17 cellular contexts compared by ENCODE assay signal in the genomic region with DNA sequence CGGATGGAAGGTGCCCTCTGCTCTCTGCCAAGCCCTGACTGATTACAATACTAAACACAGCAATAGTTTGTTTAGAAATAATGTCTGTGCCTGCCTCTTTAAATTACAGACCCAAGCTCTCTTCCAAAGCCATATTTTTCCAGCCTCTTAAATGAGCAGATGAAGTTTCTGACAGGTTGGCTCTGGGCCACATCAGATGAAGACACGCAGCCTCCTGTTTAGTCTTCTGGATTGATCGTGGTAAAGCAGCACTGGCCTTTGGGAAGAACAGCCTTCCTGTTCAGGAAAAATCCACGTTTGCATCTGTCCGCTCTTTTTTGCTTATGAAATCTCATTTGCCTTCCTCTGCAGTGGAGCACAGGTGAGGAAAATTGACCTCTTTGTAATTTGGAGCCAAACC.
DNase-seq lines count a peak whose midpoint lies in the region; ATAC-seq and TF ChIP-seq lines count a peak whose summit lies in the region.
"Had no signal": no experiment of that assay in that cellular context is flagged by ENCODE, and none has a peak within 500 bp of the region (broad histone marks: within the 10 kb centered on the region; RNA-seq: fewer than 3 reads in every experiment).

No MANE protein-coding gene starts in this region.

- H3K4me2 ChIP-seq in SK-N-SH: no peak overlapping the region
- H3K4me2 ChIP-seq: A549, PC-9 had no signal

- no peaks in the 10 kb centered on the region for H3K27me3 ChIP-seq in SK-N-SH (ENCODE audit: insufficient read depth)

- TF ChIP-seq EP300 in SK-N-SH (IDR thresholded peaks at IDR 0.05; ENCODE audit: borderline replicate concordance in 1 of 2, low read depth in 1 of 2, low read length in 1 of 2): no peak

- intact Hi-C loops in mucosa of descending colon (cut with DNase I, micrococcal nuclease): no loop called here

- H3K27ac ChIP-seq in SK-N-SH (ENCODE audit: low read depth in 2 of 2, low read length in 1 of 2): peak overlapping the region in 1 of 2 experiments; percentile 13; a peak in 1 of 4 replicates
- H3K27ac ChIP-seq: A549, PC-9 had no signal

- POLR2A ChIA-PET in SK-N-SH (lab: Yijun Ruan, JAX): no interaction called here

- no peak overlapping the region for H3K9ac ChIP-seq in SK-N-SH

- H3K36me3 ChIP-seq in SK-N-SH (replicated peaks in 1 of 2; ENCODE audit: control insufficient read depth in 1 of 2, insufficient read depth in 2 of 2, low read length in 1 of 2) (no peaks in the 10 kb centered on the region), mucosa of descending colon (ENCODE audit: low read depth) (no peaks in the 10 kb centered on the region)

- H3K9me3 ChIP-seq in SK-N-SH (no peaks in the 10 kb centered on the region), mucosa of descending colon (no peaks in the 10 kb centered on the region)
- H3K9me3 ChIP-seq: A549 had no signal

- H2AFZ ChIP-seq in SK-N-SH (ENCODE audit: low read depth): no peak overlapping the region
- H2AFZ ChIP-seq: PC-9 had no signal

- no peaks in the 10 kb centered on the region for H3K9me2 ChIP-seq in SK-N-SH

- H3F3A ChIP-seq in SK-N-SH (replicated peaks; ENCODE audit: insufficient read depth): no peaks in the 10 kb centered on the region

- H4K20me1 ChIP-seq in SK-N-SH (ENCODE audit: insufficient read depth): no peaks in the 10 kb centered on the region

- WGBS in SK-N-SH (ENCODE audit: low lambda C conversion rate): 21% methylated on average over 5 of the region's 5 CpGs

- H3K4me3 ChIP-seq in SK-N-SH (ENCODE audit: low read depth in 2 of 2, low read length in 1 of 2) (no peak overlapping the region), mucosa of descending colon (no peak overlapping the region)
- H3K4me3 ChIP-seq: A549, K562, PC-9 had no signal

- in situ Hi-C loops in GM13976 (cut with MboI; ENCODE audit: low sequenced_read_pairs, unreplicated experiment): no loop called here

- H3K79me2 ChIP-seq in SK-N-SH (ENCODE audit: insufficient read depth): no peaks in the 10 kb centered on the region

- CTCF ChIA-PET in SK-N-SH (lab: Yijun Ruan, JAX): no interaction called here

- TF ChIP-seq RAD21 in SK-N-SH (IDR thresholded peaks at IDR 0.05; ENCODE audit: low read length): no peak

- DNase-seq in Ammon's horn (ENCODE audit: low spot score) (peak; percentile 22), NCI-H1105 treated with DMSO at 0.1 percent for 48 hours (lab: John Stamatoyannopoulos, UW) (peak; percentile 60), SK-N-SH (no peak), left kidney (ENCODE audit: low read depth, low spot score) (peak; percentile 32), GM13976 (ENCODE audit: low spot score) (no peak), mucosa of descending colon (no peak), RPMI8226 (no peak)
- no peak for DNase-seq in activated T-cell treated with anti-CD3 and anti-CD28 coated beads, Interleukin-2, amount 50 U/mL, for 48 hours
- DNase-seq: C1 segment of cervical spinal cord; CD8-positive, alpha-beta memory T cell; DMS79; NCI-H2029; NCI-H510A; NCI-H774; PC-9 had no signal

- no peak for ATAC-seq in mucosa of descending colon
- ATAC-seq: A549, K562 had no signal

- H3K4me1 ChIP-seq in SK-N-SH (ENCODE audit: control insufficient read depth in 1 of 2, insufficient read depth in 2 of 2, low read depth in 1 of 2, low read length in 1 of 2) (peaks cover 0 to 8% of the 10 kb centered on the region in 2 experiments; a peak in 2 of 4 replicates), mucosa of descending colon (ENCODE audit: low read depth) (no peaks in the 10 kb centered on the region)
- H3K4me1 ChIP-seq: A549 had no signal

- no peak for TF ChIP-seq CTCF in SK-N-SH (IDR thresholded peaks at IDR 0.05)
- no peak for TF ChIP-seq CTCF in GM13976 (IDR thresholded peaks at IDR 0.05; ENCODE audit: borderline replicate concordance, control extremely low read depth, extremely low read depth, insufficient read depth, missing control alignments)
- no peak for TF ChIP-seq CTCF in mucosa of descending colon (IDR thresholded peaks at IDR 0.05)

TF ChIP-seq in SK-N-SH, 30 proteins besides CTCF, POLR2A, EP300 and RAD21:
- TF ChIP-seq YY1 (IDR thresholded peaks at IDR 0.05; ENCODE audit: low read depth) (no peak), GATA2 (CRISPR knock-in tag; IDR thresholded peaks at IDR 0.05) (0 out of 2 replicates have a peak, but pooled peaks have one; percentile 15), RFX5 (IDR thresholded peaks at IDR 0.05; ENCODE audit: low read length) (no peak), MXI1 (IDR thresholded peaks at IDR 0.05; ENCODE audit: low read depth, low read length) (no peak), RCOR1 (IDR thresholded peaks at IDR 0.05; ENCODE audit: low read length) (no peak), CHD2 (IDR thresholded peaks at IDR 0.05; ENCODE audit: low read length, partially characterized antibody) (no peak), FOXJ3 (CRISPR knock-in tag; IDR thresholded peaks at IDR 0.05) (no peak)

Comparison
In these comparisons a context has a peak if more than half of its experiments do, and no peak if none do; other contexts are left out.
1. DNase-seq: peak in Ammon's horn (single experiment), NCI-H1105 treated with DMSO at 0.1 percent for 48 hours (single experiment) and left kidney (single experiment); none in SK-N-SH (single experiment), GM13976 (single experiment), mucosa of descending colon (0 of 3), RPMI8226 (single experiment) and activated T-cell treated with anti-CD3 and anti-CD28 coated beads, Interleukin-2, amount 50 U/mL, for 48 hours (0 of 2).